Comparison of ENCODE assay signal across 23 cellular contexts in genomic region chr17:8586766-8587165, GRCh38.
"Had no signal": no experiment of that assay in that cellular context is flagged by ENCODE, and none has a peak within 500 bp of the region (broad histone marks: within the 10 kb centered on the region; RNA-seq: fewer than 3 reads in every experiment).

No MANE protein-coding gene starts in this region.

- H2AFZ ChIP-seq: neural progenitor cell, parathyroid adenoma had no signal

- H3K4me1 ChIP-seq: parathyroid adenoma, tibial nerve had no signal

- DNase-seq: cortex of kidney; effector memory CD8-positive, alpha-beta T cell; foreskin melanocyte; kidney; mesenchymal stem cell; midbrain; naive thymus-derived CD4-positive, alpha-beta T cell; sigmoid colon; stimulated activated CD4-positive, alpha-beta T cell treated with anti-CD3 and anti-CD28 coated beads, Interleukin-2, amount 100 ng/mL, for 24 hours; stimulated activated CD4-positive, alpha-beta T cell treated with anti-CD3 and anti-CD28 coated beads, Interleukin-4, amount 100 ng/mL, for 24 hours; stimulated activated naive CD4-positive, alpha-beta T cell treated with Interleukin-2 at 50 U/mL for 16 hours; stomach; upper lobe of left lung had no signal

- H3K9me3 Mint-ChIP-seq: effector memory CD8-positive, alpha-beta T cell; naive thymus-derived CD4-positive, alpha-beta T cell; nephron; stimulated activated effector memory CD8-positive, alpha-beta T cell treated with anti-CD3 and anti-CD28 coated beads, Interleukin-12 subunit alpha, Interleukin-12 subunit beta, amount 100 ng/mL, for 72 hours had no signal

- H3K36me3 ChIP-seq: esophagus muscularis mucosa, prostate gland, right atrium auricular region, stomach, upper lobe of left lung had no signal

- H3K4me3 ChIP-seq: esophagus muscularis mucosa, lung, neural progenitor cell, prostate gland, right atrium auricular region, sigmoid colon, stomach, tibial nerve, upper lobe of left lung had no signal

- H3K9me3 ChIP-seq: esophagus muscularis mucosa, prostate gland, right atrium auricular region, sigmoid colon, stomach, tibial nerve, upper lobe of left lung had no signal

- H3K27ac ChIP-seq: esophagus muscularis mucosa, neural progenitor cell, parathyroid adenoma, prostate gland, right atrium auricular region, sigmoid colon, stomach, tibial nerve, upper lobe of left lung had no signal

- ATAC-seq: effector memory CD8-positive, alpha-beta T cell; left lobe of liver; naive thymus-derived CD4-positive, alpha-beta T cell; stimulated activated effector memory CD8-positive, alpha-beta T cell treated with anti-CD3 and anti-CD28 coated beads, Interleukin-12 subunit alpha, Interleukin-12 subunit beta, amount 100 ng/mL, for 72 hours had no signal

- H3K4me2 ChIP-seq: neural progenitor cell had no signal

- H3K27ac Mint-ChIP-seq: effector memory CD8-positive, alpha-beta T cell; naive thymus-derived CD4-positive, alpha-beta T cell; stimulated activated effector memory CD8-positive, alpha-beta T cell treated with anti-CD3 and anti-CD28 coated beads, Interleukin-12 subunit alpha, Interleukin-12 subunit beta, amount 100 ng/mL, for 72 hours had no signal

- H3K4me1 Mint-ChIP-seq: naive thymus-derived CD4-positive, alpha-beta T cell; neural progenitor cell had no signal

- H3K36me3 Mint-ChIP-seq: stimulated activated effector memory CD8-positive, alpha-beta T cell treated with anti-CD3 and anti-CD28 coated beads, Interleukin-12 subunit alpha, Interleukin-12 subunit beta, amount 100 ng/mL, for 72 hours had no signal

- H3K9ac ChIP-seq: neural progenitor cell, parathyroid adenoma had no signal

- H3K4me3 Mint-ChIP-seq: effector memory CD8-positive, alpha-beta T cell; naive thymus-derived CD4-positive, alpha-beta T cell; nephron; neural progenitor cell; stimulated activated effector memory CD8-positive, alpha-beta T cell treated with anti-CD3 and anti-CD28 coated beads, Interleukin-12 subunit alpha, Interleukin-12 subunit beta, amount 100 ng/mL, for 72 hours had no signal

- H3K27me3 ChIP-seq: esophagus muscularis mucosa, neural progenitor cell, right atrium auricular region, sigmoid colon, stomach, tibial nerve, upper lobe of left lung had no signal
